Comparison of ENCODE assay signal across 11 cellular contexts in genomic region chr20:20362774-20363435, GRCh38. TPM values are rescaled to one million over a fixed set of nuclear protein-coding genes. Genes with fewer than 3 reads are reported as not detected.
DNase-seq lines count a peak whose midpoint lies in the region; ATAC-seq, FAIRE-seq and TF ChIP-seq lines count a peak whose summit lies in the region.
"Had no signal": no experiment of that assay in that cellular context is flagged by ENCODE, and none has a peak within 500 bp of the region (broad histone marks: within the 10 kb centered on the region; RNA-seq: fewer than 3 reads in every experiment).

No MANE protein-coding gene starts in this region.

- no peak for TF ChIP-seq CTCF in A549 (IDR thresholded peaks at IDR 0.05)
- no peak for TF ChIP-seq CTCF in H9 (conservative IDR thresholded peaks at IDR 0.05)
- TF ChIP-seq CTCF in tibial artery (IDR thresholded peaks at IDR 0.05), result no peak

- TF ChIP-seq RAD21 in A549 (conservative IDR thresholded peaks at IDR 0.05 in 1 of 2, IDR thresholded peaks at IDR 0.05 in 1 of 2), result no peak

- no peak overlapping the region for H2AFZ ChIP-seq in H9 (ENCODE audit: low read length)

- ATAC-seq in A549 (no peak), HG02763 (IDR thresholded peaks at IDR 0.05; ENCODE audit: unreplicated experiment) (no peak)

- H3K79me1 ChIP-seq in H9 (ENCODE audit: insufficient read depth, low read depth, low read length, poor library complexity, severe bottlenecking), result no peaks in the 10 kb centered on the region

- H2BK120ac ChIP-seq in H9 (ENCODE audit: low read depth, low read length, poor library complexity, severe bottlenecking), result no peak overlapping the region

- peak overlapping the region; percentile 55 to 90 for H3K4me3 Mint-ChIP-seq in H9

- H3K4me2 ChIP-seq in A549 (0 out of 3 replicates have a peak overlapping the region, but pooled peaks have one; percentile 5), H9 (ENCODE audit: insufficient read depth, insufficient read length, low read length) (peak overlapping the region; percentile 54)

- no peaks in the 10 kb centered on the region for H4K20me1 ChIP-seq in H9 (ENCODE audit: control insufficient read depth, insufficient read depth, insufficient read length)

- WGBS in A549 (ENCODE audit: missing lambda C conversion rate), result 7% methylated on average over 17 of the region's 17 CpGs
- no CpG with 5 or more reads among the region's 17 CpGs for WGBS in H9 (ENCODE audit: extremely low coverage, insufficient read length, low lambda C conversion rate)

- H3K4ac ChIP-seq in H9 (ENCODE audit: low read depth, low read length), result no peak overlapping the region

- no peak overlapping the region; a peak in 1 of 7 replicates for H3K27ac Mint-ChIP-seq in H9

- no peak for FAIRE-seq in A549 (lab: Jason Lieb, UNC)

- H3K9me3 ChIP-seq in A549, result no peaks in the 10 kb centered on the region
- H3K9me3 ChIP-seq in H9 (ENCODE audit: control insufficient read depth, low read depth, low read length), result no peaks in the 10 kb centered on the region
- H3K9me3 ChIP-seq in tibial artery, result no peaks in the 10 kb centered on the region

- H3T11ph ChIP-seq in H9 (ENCODE audit: low read length), result no peak overlapping the region

- H3K23me2 ChIP-seq in H9 (ENCODE audit: insufficient read length, low read depth, low read length, poor library complexity, severe bottlenecking), result peaks cover 28% of the 10 kb centered on the region

- no peak overlapping the region for H3K56ac ChIP-seq in H9 (ENCODE audit: insufficient read length, low read depth, low read length)

- peaks cover 94% of the 10 kb centered on the region for H3K27me3 Mint-ChIP-seq in H9 (ENCODE audit: low read depth)

- POLR2A ChIA-PET in A549 (lab: Yijun Ruan, JAX), result no interaction called here

- H3K23ac ChIP-seq in H9 (ENCODE audit: insufficient read length, low read depth, low read length), result no peak overlapping the region

- H3K14ac ChIP-seq in H9 (ENCODE audit: insufficient read depth, low read length), result no peak overlapping the region

- H3K27me3 ChIP-seq in H9 (ENCODE audit: insufficient read depth, low read length) (peaks cover 32% of the 10 kb centered on the region), tibial artery (peaks cover 0 to 64% of the 10 kb centered on the region in 2 donors)

- no peak overlapping the region for H2BK12ac ChIP-seq in H9 (ENCODE audit: insufficient read length, low read depth, low read length)

- no peak overlapping the region for H4K91ac ChIP-seq in H9 (ENCODE audit: insufficient read length, low read depth, low read length)

- no peak overlapping the region for H2BK5ac ChIP-seq in H9 (ENCODE audit: insufficient read length, low read length)

- H3K27ac ChIP-seq in A549 (no peak overlapping the region), H9 (ENCODE audit: insufficient read length, low read depth, low read length) (no peak overlapping the region), tibial artery (no peak overlapping the region)

- no peak overlapping the region for H2BK20ac ChIP-seq in H9 (ENCODE audit: low read depth, low read length, poor library complexity, severe bottlenecking)

- no peaks in the 10 kb centered on the region for H3K36me3 Mint-ChIP-seq in H9 (ENCODE audit: insufficient read depth in 1 of 3, low read depth in 3 of 3)

- intact Hi-C loops in tibial artery (cut with DNase I; ENCODE audit: low total_unique reads), result no loop called here

- no peak overlapping the region for H3K18ac ChIP-seq in H9 (ENCODE audit: insufficient read length, low read depth, low read length)

- H3K9ac ChIP-seq in H9 (ENCODE audit: extremely low read depth, insufficient read length, low read length), result no peak overlapping the region

- no peak overlapping the region for H2BK15ac ChIP-seq in H9 (ENCODE audit: low read depth, low read length)

- no peaks in the 10 kb centered on the region for H3K79me2 ChIP-seq in H9 (ENCODE audit: insufficient read depth, low read length)

- H3K4me1 ChIP-seq in A549 (peaks cover 15% of the 10 kb centered on the region), H9 (ENCODE audit: insufficient read depth, low read length) (no peaks in the 10 kb centered on the region), tibial artery (peaks cover 0 to 33% (median 13%) of the 10 kb centered on the region in 4 donors)

- DNase-seq in A549 (ENCODE audit: low read depth in 1 of 2, low spot score in 1 of 2) (no peak), H9 (peak; percentile 76), NCI-H446 treated with DMSO at 0.1 percent for 48 hours (lab: John Stamatoyannopoulos, UW) (peak; percentile 75), germinal center (ENCODE audit: low spot score) (peak; percentile 32), kidney tubule cell (ENCODE audit: low spot score) (no peak), OCI-M2 (lab: John Stamatoyannopoulos, UW; ENCODE audit: unreplicated experiment) (no peak), tibial artery (no peak)
- DNase-seq: activated T-cell treated with anti-CD3 and anti-CD28 coated beads for 4 hours; CD8-positive, alpha-beta memory T cell had no signal

- no peak overlapping the region for H3K4me3 ChIP-seq in A549
- no peak overlapping the region for H3K4me3 ChIP-seq in tibial artery

- no peak for TF ChIP-seq EP300 in A549 (IDR thresholded peaks at IDR 0.05)

- peaks cover 1 to 6% of the 10 kb centered on the region in 2 experiments; a peak in 2 of 5 replicates for H3K9me3 Mint-ChIP-seq in H9
- H3K9me3 Mint-ChIP-seq: CD8-positive, alpha-beta memory T cell had no signal

- H3K36me3 ChIP-seq in tibial artery, result no peaks in the 10 kb centered on the region

- CTCF ChIA-PET in A549 (lab: Yijun Ruan, JAX), result interaction anchor here (0.8 to 1.2 kb wide), 2 partner anchors 10 to 231 kb away, joined by 3 to 4 read pairs; no protein-coding TSS in a partner anchor

- H2AK5ac ChIP-seq in H9 (ENCODE audit: insufficient read length, low read length), result no peak overlapping the region

- H4K8ac ChIP-seq in H9 (replicated peaks; ENCODE audit: insufficient read length, low read depth, low read length), result no peak overlapping the region

- H4K5ac ChIP-seq in H9 (ENCODE audit: insufficient read length, low read depth, low read length), result no peak overlapping the region

- H3K4me1 Mint-ChIP-seq in H9, result peaks cover 40 to 47% of the 10 kb centered on the region in 2 experiments

- TF ChIP-seq POLR2A in A549 (IDR thresholded peaks at IDR 0.05; ENCODE audit: low read length), result no peak

TF ChIP-seq in A549, 52 proteins besides CTCF, POLR2A, EP300 and RAD21:
- TF ChIP-seq RNF2 (IDR thresholded peaks at IDR 0.05; ENCODE audit: borderline replicate concordance, low read depth) (no peak), TFCP2L1 (CRISPR knock-in tag; IDR thresholded peaks at IDR 0.05) (no peak), HOXB13 (CRISPR knock-in tag; IDR thresholded peaks at IDR 0.05; ENCODE audit: low read depth) (no peak), EHMT2 (IDR thresholded peaks at IDR 0.05; ENCODE audit: low read depth) (no peak), FOSB (CRISPR knock-in tag; IDR thresholded peaks at IDR 0.05) (no peak), ZSCAN20 (CRISPR knock-in tag; IDR thresholded peaks at IDR 0.05) (no peak), HMGXB4 (CRISPR knock-in tag; IDR thresholded peaks at IDR 0.05; ENCODE audit: borderline replicate concordance) (no peak)

RNA-seq across cellular contexts. Expression of gene INSM1, which starts 5.0 kb away (rescaled TPM):
- polyA plus RNA-seq in A549 (2011; rRNA removed) (not detected in 2 replicates), A549 (2017; fragmentation: RNase III; extraction: RNeasy Plus Mini Kit Qiagen cat#74134 plus additional on column Dnase treatment) (not detected in 3 replicates)
- not detected in 2 replicates for polyA plus RNA-seq in A549 (2012; cell fraction: cytosol; rRNA removed)
- polyA plus RNA-seq in A549 (2012; cell fraction: nucleus; rRNA removed), result not detected in 2 replicates
- not detected in 2 replicates for polyA minus RNA-seq in A549 (2011; rRNA and poly(A)+ RNA removed)
- 0.81 and 0.83 TPM in 2 replicates for total RNA-seq in H9 (2021)
- total RNA-seq: pulmonary artery endothelial cell had no signal
- polyA plus RNA-seq: CD8-positive, alpha-beta memory T cell had no signal

Comparison
In these comparisons a context has a peak if more than half of its experiments do, and no peak if none do; other contexts are left out.
1. DNase-seq: peak in H9 (single experiment), NCI-H446 treated with DMSO at 0.1 percent for 48 hours (single experiment) and germinal center (single experiment); none in A549 (0 of 2), kidney tubule cell (single experiment), OCI-M2 (single experiment) and tibial artery (0 of 2).